In the genomic region with DNA sequence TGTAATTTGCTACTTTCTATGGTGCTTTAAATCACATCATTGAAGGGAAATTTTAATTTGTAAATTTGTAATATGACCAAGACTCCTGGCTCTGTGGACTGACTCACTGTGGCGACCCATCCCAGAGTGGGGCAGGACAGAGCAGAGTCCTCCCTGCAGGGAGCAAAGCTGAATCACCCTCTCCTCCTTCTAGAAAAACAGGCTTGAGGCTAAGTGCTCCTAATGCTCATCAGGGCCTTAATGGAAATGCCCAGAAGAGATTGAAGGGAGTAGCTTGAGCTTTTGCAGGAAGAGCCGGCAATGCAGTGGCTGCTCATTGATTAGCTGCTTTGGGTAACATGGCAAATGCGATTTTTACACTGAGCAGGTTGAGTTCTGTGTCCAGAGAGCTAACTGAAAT, we compare ENCODE assay signal across 13 cellular contexts. TPM values are rescaled to one million over a fixed set of nuclear protein-coding genes. Genes with fewer than 3 reads are reported as not detected.
DNase-seq lines count a peak whose midpoint lies in the region; ATAC-seq and TF ChIP-seq lines count a peak whose summit lies in the region.
"Had no signal": no experiment of that assay in that cellular context is flagged by ENCODE, and none has a peak within 500 bp of the region (broad histone marks: within the 10 kb centered on the region; RNA-seq: fewer than 3 reads in every experiment).

No MANE protein-coding gene starts in this region.

- no peaks in the 10 kb centered on the region for H3K27me3 ChIP-seq in foreskin keratinocyte
- H3K27me3 ChIP-seq: sigmoid colon, stomach had no signal

- CTCF ChIA-PET in HEK293 (lab: Yijun Ruan, JAX): interaction anchor here (0.8 to 3.1 kb wide), 7 partner anchors 9 to 43 kb away, joined by 3 to 21 read pairs (median 5); no protein-coding TSS in a partner anchor

- ATAC-seq in foreskin keratinocyte: peak; percentile 77
- no peak for ATAC-seq in HG03045 (IDR thresholded peaks at IDR 0.05; ENCODE audit: unreplicated experiment)
- no peak for ATAC-seq in GM18511 (IDR thresholded peaks at IDR 0.05; ENCODE audit: unreplicated experiment)
- ATAC-seq: natural killer cell treated with Interleukin-12 subunit alpha and Interleukin-12 subunit beta and Interleukin-15 and Interleukin-18, amount 100 ng/mL, for 72 hours had no signal

- H3K27ac ChIP-seq in HEK293 (ENCODE audit: extremely low read depth, low read depth, low read length) (no peak overlapping the region), foreskin keratinocyte (no peak overlapping the region)
- H3K27ac ChIP-seq: sigmoid colon had no signal

- TF ChIP-seq CTCF in HEK293 (tag by site-specific recombination; IDR thresholded peaks at IDR 0.05): no peak
- TF ChIP-seq CTCF in foreskin keratinocyte (conservative IDR thresholded peaks at IDR 0.05): peak; percentile 2
- TF ChIP-seq CTCF in GM13977 (IDR thresholded peaks at IDR 0.05; ENCODE audit: extremely low read depth, insufficient read depth, missing control alignments): no peak

- H3K4me1 ChIP-seq in HEK293 (ENCODE audit: control insufficient read depth, insufficient read depth, low read length) (peaks cover 25% of the 10 kb centered on the region), foreskin keratinocyte (peaks cover 22% of the 10 kb centered on the region)

- in situ Hi-C loops in GM13977 (cut with MboI; ENCODE audit: low pct_unique_long_range_greater_than_20kb, low sequenced_read_pairs, unreplicated experiment): no loop called here

- peaks cover 0 to 14% of the 10 kb centered on the region in 2 experiments; a peak in 1 of 3 replicates for H3K36me3 ChIP-seq in HEK293 (ENCODE audit: control insufficient read depth in 2 of 2, insufficient read depth in 1 of 2, low read length in 2 of 2)

- DNase-seq in T1000 (lab: John Stamatoyannopoulos, UW) (peak; percentile 22), foreskin keratinocyte (peak; percentile 47 to 77), renal cortical epithelial cell (ENCODE audit: low read depth) (peak; percentile 71), GM13977 (ENCODE audit: low spot score) (no peak), NCI-H2196 treated with DMSO at 0.1 percent for 48 hours (lab: John Stamatoyannopoulos, UW; ENCODE audit: unreplicated experiment) (no peak)
- DNase-seq: MM.1S, sigmoid colon, stomach had no signal

- no peak overlapping the region for H3K4me3 ChIP-seq in HEK293 (ENCODE audit: low read depth, low read length)
- H3K4me3 ChIP-seq: HAP-1, sigmoid colon, stomach had no signal

- H3K9me3 ChIP-seq in HEK293 (ENCODE audit: control insufficient read depth, insufficient read depth, low read depth, low read length): no peaks in the 10 kb centered on the region
- H3K9me3 ChIP-seq: HAP-1, sigmoid colon, stomach had no signal

- POLR2A ChIA-PET in HEK293 (lab: Yijun Ruan, JAX): interaction anchor here (1.1 to 3.0 kb wide), 3 partner anchors 11 to 16 kb away, joined by 3 to 15 read pairs (median 6); partner anchors contain the start of gene S100A10

TF ChIP-seq in HEK293, 187 proteins besides CTCF, POLR2A, EP300 and RAD21 (continues in another document):
- TF ChIP-seq ZNF121 (tag by site-specific recombination; IDR thresholded peaks at IDR 0.05): 0 out of 2 replicates have a peak, but pooled peaks have one; percentile 34
- peak; percentile 80 for TF ChIP-seq WT1 (tag by site-specific recombination; IDR thresholded peaks at IDR 0.05)
- TF ChIP-seq KLF17 (tag by site-specific recombination; IDR thresholded peaks at IDR 0.05): peak; percentile 73
- TF ChIP-seq GLIS1 (tag by site-specific recombination; IDR thresholded peaks at IDR 0.05): peak; percentile 7; the same call in 1 of the 2 replicates
- TF ChIP-seq, protein P1, sequence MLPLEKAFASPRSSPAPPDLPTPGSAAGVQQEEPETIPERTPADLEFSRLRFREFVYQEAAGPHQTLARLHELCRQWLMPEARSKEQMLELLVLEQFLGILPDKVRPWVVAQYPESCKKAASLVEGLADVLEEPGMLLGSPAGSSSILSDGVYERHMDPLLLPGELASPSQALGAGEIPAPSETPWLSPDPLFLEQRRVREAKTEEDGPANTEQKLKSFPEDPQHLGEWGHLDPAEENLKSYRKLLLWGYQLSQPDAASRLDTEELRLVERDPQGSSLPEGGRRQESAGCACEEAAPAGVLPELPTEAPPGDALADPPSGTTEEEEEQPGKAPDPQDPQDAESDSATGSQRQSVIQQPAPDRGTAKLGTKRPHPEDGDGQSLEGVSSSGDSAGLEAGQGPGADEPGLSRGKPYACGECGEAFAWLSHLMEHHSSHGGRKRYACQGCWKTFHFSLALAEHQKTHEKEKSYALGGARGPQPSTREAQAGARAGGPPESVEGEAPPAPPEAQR (tag by site-specific recombination; IDR thresholded peaks at IDR 0.05): no peak
- 0 out of 2 replicates have a peak, but pooled peaks have one; percentile 45 for TF ChIP-seq ZNF660 (tag by site-specific recombination; IDR thresholded peaks at IDR 0.05)
- peak; percentile 25; the same call in 1 of the 2 replicates for TF ChIP-seq ZNF600 (tag by site-specific recombination; IDR thresholded peaks at IDR 0.05)
- TF ChIP-seq SP7 (tag by site-specific recombination; IDR thresholded peaks at IDR 0.05): 0 out of 2 replicates have a peak, but pooled peaks have one; percentile 18
- no peak for TF ChIP-seq ZNF391 (tag by site-specific recombination; IDR thresholded peaks at IDR 0.05; ENCODE audit: borderline replicate concordance, low read depth)
- peak; percentile 31; the same call in 1 of the 2 replicates for TF ChIP-seq IKZF3 (tag by site-specific recombination; IDR thresholded peaks at IDR 0.05)
- TF ChIP-seq TCF7L2 (IDR thresholded peaks at IDR 0.05; ENCODE audit: borderline replicate concordance, low read depth, low read length): no peak
- TF ChIP-seq, protein P2, sequence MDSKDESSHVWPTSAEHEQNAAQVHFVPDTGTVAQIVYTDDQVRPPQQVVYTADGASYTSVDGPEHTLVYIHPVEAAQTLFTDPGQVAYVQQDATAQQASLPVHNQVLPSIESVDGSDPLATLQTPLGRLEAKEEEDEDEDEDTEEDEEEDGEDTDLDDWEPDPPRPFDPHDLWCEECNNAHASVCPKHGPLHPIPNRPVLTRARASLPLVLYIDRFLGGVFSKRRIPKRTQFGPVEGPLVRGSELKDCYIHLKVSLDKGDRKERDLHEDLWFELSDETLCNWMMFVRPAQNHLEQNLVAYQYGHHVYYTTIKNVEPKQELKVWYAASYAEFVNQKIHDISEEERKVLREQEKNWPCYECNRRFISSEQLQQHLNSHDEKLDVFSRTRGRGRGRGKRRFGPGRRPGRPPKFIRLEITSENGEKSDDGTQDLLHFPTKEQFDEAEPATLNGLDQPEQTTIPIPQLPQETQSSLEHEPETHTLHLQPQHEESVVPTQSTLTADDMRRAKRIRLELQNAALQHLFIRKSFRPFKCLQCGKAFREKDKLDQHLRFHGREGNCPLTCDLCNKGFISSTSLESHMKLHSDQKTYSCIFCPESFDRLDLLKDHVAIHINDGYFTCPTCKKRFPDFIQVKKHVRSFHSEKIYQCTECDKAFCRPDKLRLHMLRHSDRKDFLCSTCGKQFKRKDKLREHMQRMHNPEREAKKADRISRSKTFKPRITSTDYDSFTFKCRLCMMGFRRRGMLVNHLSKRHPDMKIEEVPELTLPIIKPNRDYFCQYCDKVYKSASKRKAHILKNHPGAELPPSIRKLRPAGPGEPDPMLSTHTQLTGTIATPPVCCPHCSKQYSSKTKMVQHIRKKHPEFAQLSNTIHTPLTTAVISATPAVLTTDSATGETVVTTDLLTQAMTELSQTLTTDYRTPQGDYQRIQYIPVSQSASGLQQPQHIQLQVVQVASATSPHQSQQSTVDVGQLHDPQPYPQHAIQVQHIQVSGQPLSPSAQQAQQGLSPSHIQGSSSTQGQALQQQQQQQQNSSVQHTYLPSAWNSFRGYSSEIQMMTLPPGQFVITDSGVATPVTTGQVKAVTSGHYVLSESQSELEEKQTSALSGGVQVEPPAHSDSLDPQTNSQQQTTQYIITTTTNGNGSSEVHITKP (tag by site-specific recombination; IDR thresholded peaks at IDR 0.05): peak; percentile 16; the same call in 1 of the 2 replicates
- TF ChIP-seq, protein P3, sequence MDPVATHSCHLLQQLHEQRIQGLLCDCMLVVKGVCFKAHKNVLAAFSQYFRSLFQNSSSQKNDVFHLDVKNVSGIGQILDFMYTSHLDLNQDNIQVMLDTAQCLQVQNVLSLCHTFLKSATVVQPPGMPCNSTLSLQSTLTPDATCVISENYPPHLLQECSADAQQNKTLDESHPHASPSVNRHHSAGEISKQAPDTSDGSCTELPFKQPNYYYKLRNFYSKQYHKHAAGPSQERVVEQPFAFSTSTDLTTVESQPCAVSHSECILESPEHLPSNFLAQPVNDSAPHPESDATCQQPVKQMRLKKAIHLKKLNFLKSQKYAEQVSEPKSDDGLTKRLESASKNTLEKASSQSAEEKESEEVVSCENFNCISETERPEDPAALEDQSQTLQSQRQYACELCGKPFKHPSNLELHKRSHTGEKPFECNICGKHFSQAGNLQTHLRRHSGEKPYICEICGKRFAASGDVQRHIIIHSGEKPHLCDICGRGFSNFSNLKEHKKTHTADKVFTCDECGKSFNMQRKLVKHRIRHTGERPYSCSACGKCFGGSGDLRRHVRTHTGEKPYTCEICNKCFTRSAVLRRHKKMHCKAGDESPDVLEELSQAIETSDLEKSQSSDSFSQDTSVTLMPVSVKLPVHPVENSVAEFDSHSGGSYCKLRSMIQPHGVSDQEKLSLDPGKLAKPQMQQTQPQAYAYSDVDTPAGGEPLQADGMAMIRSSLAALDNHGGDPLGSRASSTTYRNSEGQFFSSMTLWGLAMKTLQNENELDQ (tag by site-specific recombination; IDR thresholded peaks at IDR 0.05; ENCODE audit: low read depth): no peak

RNA-seq across cellular contexts. Expression of gene S100A10, which starts 16.8 kb away (rescaled TPM):
- 1,585 and 1,601 TPM in 2 replicates for total RNA-seq in foreskin keratinocyte
- 2,964 and 3,214 TPM in 2 replicates for polyA plus RNA-seq in foreskin keratinocyte
- 221 and 239 TPM in 2 replicates for total RNA-seq in renal cortical epithelial cell

RNA-seq across cellular contexts. Expression of gene S100A11, which starts 59.9 kb away (rescaled TPM):
- total RNA-seq in foreskin keratinocyte (3,510 and 4,063 TPM in 2 replicates), renal cortical epithelial cell (57.5 and 77.9 TPM in 2 replicates)
- polyA plus RNA-seq in foreskin keratinocyte: 7,478 and 9,136 TPM in 2 replicates

Comparison
In these comparisons a context has a peak if more than half of its experiments do, and no peak if none do; other contexts are left out.
1. DNase-seq: peak in T1000 (single experiment), foreskin keratinocyte (2 of 2) and renal cortical epithelial cell (single experiment); none in GM13977 (single experiment) and NCI-H2196 treated with DMSO at 0.1 percent for 48 hours (single experiment).
2. RNA of gene S100A11, which starts 59.9 kb away (total RNA-seq): 3,510 to 4,063 TPM in foreskin keratinocyte; 57.5 to 77.9 TPM in renal cortical epithelial cell; every median in the first group is over 10 times any median in the second.